Comparison of ENCODE assay signal across 33 cellular contexts in genomic region chr1:158289722-158290570, GRCh38. TPM values are rescaled to one million over a fixed set of nuclear protein-coding genes. Genes with fewer than 3 reads are reported as not detected.
A peak's percentile ranks its signal among the peaks of the same experiment; 100 is the strongest.
DNase-seq lines count a peak whose midpoint lies in the region; ATAC-seq and TF ChIP-seq lines count a peak whose summit lies in the region.
"Had no signal": no experiment of that assay in that cellular context is flagged by ENCODE, and none has a peak within 500 bp of the region (broad histone marks: within the 10 kb centered on the region; RNA-seq: fewer than 3 reads in every experiment).

Gene CD1C (plus strand): TSS chr1:158289923. CDS start chr1:158290065, 142 bp downstream.

- peak; percentile 26 for ATAC-seq in HG02885 (IDR thresholded peaks at IDR 0.05; ENCODE audit: poor library complexity, unreplicated experiment)
- ATAC-seq in GM21529 (IDR thresholded peaks at IDR 0.05; ENCODE audit: unreplicated experiment) = no peak
- ATAC-seq: activated T-helper 17 cell treated with anti-CD3 and anti-CD28 coated beads, Interleukin-2, amount 50 U/mL, for 72 hours; esophagus mucosa; HepG2; PC-3; T-helper 17 cell had no signal

- WGBS in spleen, 5 donors = 49 to 62% (median 55%) methylated on average over 7 of the region's 7 CpGs

- no peak for TF ChIP-seq POLR2A in spleen (IDR thresholded peaks at IDR 0.05)
- TF ChIP-seq POLR2A in Peyer's patch (IDR thresholded peaks at IDR 0.05) = no peak

- H2AFZ ChIP-seq in OCI-LY7 (ENCODE audit: low read length) = peak within 1 kb of the TSS; percentile 60; the same call in 1 of the 2 replicates

- H3K36me3 ChIP-seq in OCI-LY7 (ENCODE audit: insufficient read depth, low read length) (peaks cover 29% of the 10 kb centered on the region), spleen (no peaks in the 10 kb centered on the region), Peyer's patch (no peaks in the 10 kb centered on the region)
- H3K36me3 ChIP-seq: left ventricle myocardium inferior, pancreas, suprapubic skin had no signal

- CTCF ChIA-PET in OCI-LY7 (lab: Charles Lee; ENCODE audit: unreplicated experiment) = no interaction called here

- no peaks in the 10 kb centered on the region for H3K27me3 Mint-ChIP-seq in progenitor cell of endocrine pancreas
- H3K27me3 Mint-ChIP-seq: brain; CD4-positive, CD25-positive, alpha-beta regulatory T cell had no signal

- H3K27ac ChIP-seq in OCI-LY7 (ENCODE audit: low read depth, low read length, poor library complexity, severe bottlenecking) = peak within 1 kb of the TSS; percentile 89
- peak within 1 kb of the TSS; percentile 10 to 85 (median 54) for H3K27ac ChIP-seq in spleen
- H3K27ac ChIP-seq in Peyer's patch = peak within 1 kb of the TSS in 1 of 4 donors; percentile 69
- H3K27ac ChIP-seq: left ventricle myocardium inferior, pancreas, suprapubic skin had no signal

- H3K4me1 Mint-ChIP-seq in progenitor cell of endocrine pancreas (ENCODE audit: low read depth) = no peaks in the 10 kb centered on the region
- H3K4me1 Mint-ChIP-seq: brain, neural crest cell had no signal

- H3K4me1 ChIP-seq in OCI-LY7 (ENCODE audit: insufficient read depth, low read length, poor library complexity, severe bottlenecking) = peaks cover 85% of the 10 kb centered on the region
- peaks cover 8 to 77% (median 57%) of the 10 kb centered on the region in 6 donors for H3K4me1 ChIP-seq in spleen
- H3K4me1 ChIP-seq in Peyer's patch = peaks cover 0 to 3% (median 0%) of the 10 kb centered on the region in 4 donors
- H3K4me1 ChIP-seq: left ventricle myocardium inferior, pancreas, suprapubic skin had no signal

- H3K4me3 ChIP-seq in GM12865 (ENCODE audit: low read depth, low read length) (no peak within 1 kb of the TSS), OCI-LY7 (ENCODE audit: low read depth, low read length, poor library complexity, severe bottlenecking) (peak within 1 kb of the TSS; percentile 70), spleen (peak within 1 kb of the TSS in 6 of 8 donors; percentile 5 to 57 (median 19)), Peyer's patch (no peak within 1 kb of the TSS)
- H3K4me3 ChIP-seq: left ventricle myocardium inferior, pancreas, suprapubic skin had no signal

- H3K9me2 ChIP-seq in OCI-LY7 (ENCODE audit: insufficient read depth, low read length) = no peaks in the 10 kb centered on the region
- H3K9me2 ChIP-seq: SK-N-SH had no signal

- H3K9me3 Mint-ChIP-seq in progenitor cell of endocrine pancreas (ENCODE audit: low read depth) = no peaks in the 10 kb centered on the region
- H3K9me3 Mint-ChIP-seq: activated T-helper 17 cell treated with anti-CD3 and anti-CD28 coated beads, Interleukin-2, amount 50 U/mL, for 72 hours; brain; endodermal cell; neural crest cell had no signal

- H3K4me3 Mint-ChIP-seq in progenitor cell of endocrine pancreas (ENCODE audit: low read depth) = no peak within 1 kb of the TSS
- H3K4me3 Mint-ChIP-seq: activated T-helper 17 cell treated with anti-CD3 and anti-CD28 coated beads, Interleukin-2, amount 50 U/mL, for 72 hours; brain; CD4-positive, CD25-positive, alpha-beta regulatory T cell; endodermal cell; neural crest cell; T-helper 17 cell had no signal

- TSS peak; percentile 59 for BruUV-seq in OCI-LY7 (replicated peaks; lab: Mats Ljungman, UMichigan)

- H3K36me3 Mint-ChIP-seq in progenitor cell of endocrine pancreas (ENCODE audit: insufficient read depth) = no peaks in the 10 kb centered on the region
- H3K36me3 Mint-ChIP-seq: brain; CD4-positive, CD25-positive, alpha-beta regulatory T cell had no signal

- no peak within 1 kb of the TSS for H3K27ac Mint-ChIP-seq in progenitor cell of endocrine pancreas
- H3K27ac Mint-ChIP-seq: activated T-helper 17 cell treated with anti-CD3 and anti-CD28 coated beads, Interleukin-2, amount 50 U/mL, for 72 hours; brain; CD4-positive, CD25-positive, alpha-beta regulatory T cell; endodermal cell; T-helper 17 cell had no signal

- POLR2A ChIA-PET in OCI-LY7 (lab: Charles Lee) = interaction anchor here (0.5 to 1.0 kb wide), 8 partner anchors 8 to 1515 kb away, joined by 3 to 5 read pairs (median 3); no protein-coding TSS in a partner anchor

- no peak for TF ChIP-seq CTCF in GM12865 (IDR thresholded peaks at IDR 0.05; ENCODE audit: insufficient read depth, low read depth, low read length, missing control alignments)
- no peak for TF ChIP-seq CTCF in OCI-LY7 (conservative IDR thresholded peaks at IDR 0.05; ENCODE audit: low read length)
- no peak for TF ChIP-seq CTCF in spleen (IDR thresholded peaks at IDR 0.05 in 8 of 11, conservative IDR thresholded peaks at IDR 0.05 in 3 of 11)
- no peak for TF ChIP-seq CTCF in Peyer's patch (IDR thresholded peaks at IDR 0.05)
- no peak for TF ChIP-seq CTCF in progenitor cell of endocrine pancreas (IDR thresholded peaks at IDR 0.05; ENCODE audit: unreplicated experiment)

- peaks cover 15% of the 10 kb centered on the region; the same call in 1 of the 2 replicates for H3K79me2 ChIP-seq in OCI-LY7 (ENCODE audit: insufficient read depth, low read depth, low read length)

- H3K4me2 ChIP-seq in OCI-LY7 (ENCODE audit: low read length) = peak within 1 kb of the TSS; percentile 89
- H3K4me2 ChIP-seq: SK-N-SH had no signal

- H3K9me3 ChIP-seq in OCI-LY7 (ENCODE audit: low read length) (no peaks in the 10 kb centered on the region), spleen (no peaks in the 10 kb centered on the region), Peyer's patch (no peaks in the 10 kb centered on the region)
- H3K9me3 ChIP-seq: left ventricle myocardium inferior, pancreas, SK-N-SH, suprapubic skin had no signal

- DNase-seq in GM12865 (ENCODE audit: low read depth) (peak; percentile 3), OCI-LY7 (ENCODE audit: low spot score) (peak; percentile 70), spleen (no peak), Peyer's patch (no peak), progenitor cell of endocrine pancreas (ENCODE audit: low spot score, unreplicated experiment) (no peak)
- DNase-seq in stimulated activated CD4-positive, alpha-beta T cell treated with anti-CD3 and anti-CD28 coated beads, Interleukin-12 subunit alpha, Interleukin-12 subunit beta, amount 100 ng/mL, for 4 hours = no peak
- DNase-seq: activated CD4-positive, alpha-beta T cell treated with anti-CD3 and anti-CD28 coated beads for 48 hours; activated naive CD4-positive, alpha-beta T cell treated with anti-CD3 and anti-CD28 coated beads, Interleukin-2, amount 50 U/mL, for 16 hours; CD4-positive, CD25-positive, alpha-beta regulatory T cell; cerebellar nuclear complex; dermis blood vessel endothelial cell; endodermal cell; left ventricle myocardium inferior; mesenchymal stem cell; NCI-H1694 treated with DMSO at 0.1 percent for 48 hours; NCI-H2171; pancreas; PC-3; retina; SK-N-SH; stimulated activated naive CD4-positive, alpha-beta T cell; T-helper 17 cell had no signal

- H3K27me3 ChIP-seq in spleen (replicated peaks in 1 of 7) (no peaks in the 10 kb centered on the region), Peyer's patch (no peaks in the 10 kb centered on the region)
- H3K27me3 ChIP-seq: pancreas, suprapubic skin had no signal

- H4K20me1 ChIP-seq in OCI-LY7 (ENCODE audit: insufficient read depth, low read length) = no peaks in the 10 kb centered on the region

- intact Hi-C loops in OCI-LY7 (cut with micrococcal nuclease; ENCODE audit: unreplicated experiment) (loop anchor here (5.0 kb wide), 3 partner anchors 642 to 722 kb away; partner anchors contain the start of gene PYHIN1), spleen (cut with DNase I; ENCODE audit: low total_unique reads) (no loop called here)

RNA-seq across cellular contexts. Expression of gene CD1C, which starts in this region (rescaled TPM):
- 2.6 and 3.2 TPM in 2 replicates for total RNA-seq in OCI-LY7 (2014; rRNA removed; shearing (Covaris generic))
- total RNA-seq in OCI-LY7 (2022) (16.0 and 28.7 TPM in 2 replicates), spleen (10 to 100 TPM; 15.0 to 51.6 (median 19.3) TPM), Peyer's patch (10 to 100 TPM in 1 of 4 donors, 1 to 10 TPM in 1, not detected in 2; 1.3 to 15.7 TPM), progenitor cell of endocrine pancreas (not detected in 2 replicates)
- 10 to 100 TPM; 38.4 to 85.3 (median 55.0) TPM for polyA plus RNA-seq in spleen
- total RNA-seq: activated T-helper 17 cell treated with anti-CD3 and anti-CD28 coated beads, Interleukin-2, amount 50 U/mL, for 72 hours; CD4-positive, CD25-positive, alpha-beta regulatory T cell; dermis blood vessel endothelial cell; endodermal cell; fibroblast of villous mesenchyme; HepG2; NCI-H460; neural crest cell; PC-3 had no signal
- polyA plus RNA-seq: HepG2, keratinocyte, SK-N-SH had no signal

Comparison
In these comparisons a context has a peak if more than half of its experiments do, and no peak if none do; other contexts are left out.
1. DNase-seq: peak in GM12865 (single experiment) and OCI-LY7 (single experiment); none in spleen (single experiment), Peyer's patch (0 of 3), progenitor cell of endocrine pancreas (single experiment) and stimulated activated CD4-positive, alpha-beta T cell treated with anti-CD3 and anti-CD28 coated beads, Interleukin-12 subunit alpha, Interleukin-12 subunit beta, amount 100 ng/mL, for 4 hours (single experiment).
2. H3K4me3 ChIP-seq: peak in OCI-LY7 (single experiment) and spleen (6 of 8); none in GM12865 (single experiment) and Peyer's patch (0 of 4).